In genomic region chr19:18644144-18645034, GRCh38 we compare ENCODE assay signal across 8 cellular contexts. TPM values are rescaled to one million over a fixed set of nuclear protein-coding genes. Genes with fewer than 3 reads are reported as not detected.
DNase-seq lines count a peak whose midpoint lies in the region; ATAC-seq and TF ChIP-seq lines count a peak whose summit lies in the region.
"Had no signal": no experiment of that assay in that cellular context is flagged by ENCODE, and none has a peak within 500 bp of the region (broad histone marks: within the 10 kb centered on the region; RNA-seq: fewer than 3 reads in every experiment).

No MANE protein-coding gene starts in this region.

- H3K9ac ChIP-seq in subcutaneous abdominal adipose tissue (ENCODE audit: low read length in 5 of 5) = peak overlapping the region in 1 of 5 donors; percentile 27

- H3K27me3 ChIP-seq in esophagus squamous epithelium (no peaks in the 10 kb centered on the region), subcutaneous abdominal adipose tissue (ENCODE audit: control insufficient read depth in 5 of 5, insufficient read depth in 4 of 5, low read length in 5 of 5) (no peaks in the 10 kb centered on the region)
- H3K27me3 ChIP-seq: brain microvascular endothelial cell had no signal

- H3K9me3 ChIP-seq in esophagus squamous epithelium (no peaks in the 10 kb centered on the region), subcutaneous abdominal adipose tissue (ENCODE audit: control insufficient read depth in 5 of 5, low read length in 5 of 5) (no peaks in the 10 kb centered on the region)

- peaks cover 15 to 51% (median 27%) of the 10 kb centered on the region in 3 donors for H3K4me1 ChIP-seq in esophagus squamous epithelium
- H3K4me1 ChIP-seq in subcutaneous abdominal adipose tissue (ENCODE audit: control insufficient read depth in 5 of 5, insufficient read depth in 5 of 5, low read length in 5 of 5) = peaks cover 4 to 41% (median 25%) of the 10 kb centered on the region in 5 donors

- H3K36me3 ChIP-seq in esophagus squamous epithelium (no peaks in the 10 kb centered on the region), subcutaneous abdominal adipose tissue (ENCODE audit: control insufficient read depth in 5 of 5, insufficient read depth in 5 of 5, low read length in 5 of 5) (peaks cover 0 to 4% (median 0%) of the 10 kb centered on the region in 5 donors)
- H3K36me3 ChIP-seq: brain microvascular endothelial cell had no signal

- WGBS in esophagus squamous epithelium, 2 donors = 54 to 70% methylated on average over 5 to 14 of the region's 15 CpGs

- no peak for TF ChIP-seq CTCF in esophagus squamous epithelium (IDR thresholded peaks at IDR 0.05)

- H3K27ac ChIP-seq in esophagus squamous epithelium (peak overlapping the region in 3 of 4 donors; percentile 53 to 61 (median 61)), subcutaneous abdominal adipose tissue (ENCODE audit: low read depth, low read length) (no peak overlapping the region)
- H3K27ac ChIP-seq: brain microvascular endothelial cell had no signal

- intact Hi-C loops in esophagus squamous epithelium (cut with DNase I) = no loop called here

- DNase-seq in NOMO-1 (lab: John Stamatoyannopoulos, UW; ENCODE audit: unreplicated experiment in 2 of 2) (peak; percentile 70 to 76), esophagus squamous epithelium (lab: John Stamatoyannopoulos, UW) (no peak), NCI-H2029 treated with DMSO at 0.1 percent for 48 hours (lab: John Stamatoyannopoulos, UW) (no peak)
- DNase-seq: brain microvascular endothelial cell had no signal

- no peak for TF ChIP-seq POLR2A in esophagus squamous epithelium (IDR thresholded peaks at IDR 0.05)

- ATAC-seq in GM21528 (IDR thresholded peaks at IDR 0.05; ENCODE audit: low FRiP score, unreplicated experiment) = no peak
- no peak for ATAC-seq in HG03159 (IDR thresholded peaks at IDR 0.05; ENCODE audit: unreplicated experiment)
- ATAC-seq: SK-N-SH treated with all-trans-retinoic acid at 6 μM for 48 hours had no signal

- H3K4me3 ChIP-seq in esophagus squamous epithelium = peak overlapping the region in 2 of 4 donors; percentile 3 to 28
- peak overlapping the region in 3 of 5 donors; percentile 1 to 46 (median 32) for H3K4me3 ChIP-seq in subcutaneous abdominal adipose tissue (ENCODE audit: low read depth in 1 of 5, low read length in 5 of 5)

RNA-seq across cellular contexts. Expression of gene KLHL26, which starts 7.6 kb away (rescaled TPM):
- total RNA-seq in esophagus squamous epithelium = 1 to 10 TPM; 1.6 to 6.6 (median 3.4) TPM

RNA-seq across cellular contexts. Expression of gene TMEM59L, which starts 31.7 kb away (rescaled TPM):
- 1 to 10 TPM in 1 of 4 donors, under 1 TPM in 1, not detected in 2; 0.18 to 2.7 TPM for total RNA-seq in esophagus squamous epithelium

RNA-seq across cellular contexts. Expression of gene CRLF1, which starts 37.8 kb away (rescaled TPM):
- 10 to 100 TPM; 13.2 to 82.6 (median 19.3) TPM for total RNA-seq in esophagus squamous epithelium

RNA-seq across cellular contexts. Expression of gene CRTC1, which starts 39.1 kb away (rescaled TPM):
- 1 to 10 TPM; 1.8 to 3.6 (median 2.1) TPM for total RNA-seq in esophagus squamous epithelium

RNA-seq across cellular contexts. Expression of gene REX1BD, which starts 55.8 kb away (rescaled TPM):
- total RNA-seq in esophagus squamous epithelium = 10 to 100 TPM; 46.8 to 69.0 (median 56.6) TPM

Comparison
In these comparisons a context has a peak if more than half of its experiments do, and no peak if none do; other contexts are left out.
1. DNase-seq: peak in NOMO-1 (2 of 2); none in esophagus squamous epithelium (single experiment) and NCI-H2029 treated with DMSO at 0.1 percent for 48 hours (single experiment).